Comparison of ENCODE assay signal across 9 cellular contexts in genomic region chr15:85840802-85841152, GRCh38. TPM values are rescaled to one million over a fixed set of nuclear protein-coding genes. Genes with fewer than 3 reads are reported as not detected.
DNase-seq lines count a peak whose midpoint lies in the region; ATAC-seq and TF ChIP-seq lines count a peak whose summit lies in the region.
"Had no signal": no experiment of that assay in that cellular context is flagged by ENCODE, and none has a peak within 500 bp of the region (broad histone marks: within the 10 kb centered on the region; RNA-seq: fewer than 3 reads in every experiment).

No MANE protein-coding gene starts in this region.

- H3K27ac Mint-ChIP-seq in T-helper 2 cell treated with Interferon-gamma antibody and Interleukin-4, amounts not matched to agents 5 μg/mL and 100 μg/mL, for 36 hours: no peak overlapping the region
- peak overlapping the region; percentile 37 for H3K27ac Mint-ChIP-seq in stimulated activated naive B cell treated with anti-CD40 and anti-IgM and Interleukin-4, amounts not matched to agents 10 μg/mL and 1 μg/mL and 100 μg/mL, for 72 hours

- H3K4me3 ChIP-seq in SK-N-SH (ENCODE audit: low read depth in 2 of 2, low read length in 1 of 2) (peak overlapping the region in 1 of 2 experiments; percentile 63; a peak in 2 of 4 replicates), fibroblast of the aortic adventitia (ENCODE audit: low read depth, low read length) (peak overlapping the region; percentile 56)

- POLR2A ChIA-PET in SK-N-SH (lab: Yijun Ruan, JAX): no interaction called here

- no peaks in the 10 kb centered on the region for H3K9me3 ChIP-seq in SK-N-SH
- H3K9me3 ChIP-seq: pancreas had no signal

- H3K4me3 Mint-ChIP-seq in T-helper 2 cell treated with Interferon-gamma antibody and Interleukin-4, amounts not matched to agents 5 μg/mL and 100 μg/mL, for 36 hours: peak overlapping the region; percentile 72
- H3K4me3 Mint-ChIP-seq in stimulated activated naive B cell treated with anti-CD40 and anti-IgM and Interleukin-4, amounts not matched to agents 10 μg/mL and 1 μg/mL and 100 μg/mL, for 72 hours: peak overlapping the region; percentile 62 to 72

- no peaks in the 10 kb centered on the region for H3K9me2 ChIP-seq in SK-N-SH

- CTCF ChIA-PET in SK-N-SH (lab: Yijun Ruan, JAX): interaction anchor here (0.6 to 17.1 kb wide), 33 partner anchors 9 to 550 kb away, joined by 3 to 201 read pairs (median 4); no protein-coding TSS in a partner anchor

- peaks cover 1% of the 10 kb centered on the region for H3K4me1 Mint-ChIP-seq in T-helper 2 cell treated with Interferon-gamma antibody and Interleukin-4, amounts not matched to agents 5 μg/mL and 100 μg/mL, for 36 hours (ENCODE audit: low read depth)
- peaks cover 7 to 11% of the 10 kb centered on the region in 2 donors for H3K4me1 Mint-ChIP-seq in stimulated activated naive B cell treated with anti-CD40 and anti-IgM and Interleukin-4, amounts not matched to agents 10 μg/mL and 1 μg/mL and 100 μg/mL, for 72 hours

- no peaks in the 10 kb centered on the region for H3K36me3 ChIP-seq in SK-N-SH (replicated peaks in 1 of 2; ENCODE audit: control insufficient read depth in 1 of 2, insufficient read depth in 2 of 2, low read length in 1 of 2)
- H3K36me3 ChIP-seq: pancreas had no signal

- peaks cover 0 to 5% of the 10 kb centered on the region in 2 experiments; a peak in 1 of 4 replicates for H3K4me1 ChIP-seq in SK-N-SH (ENCODE audit: control insufficient read depth in 1 of 2, insufficient read depth in 2 of 2, low read depth in 1 of 2, low read length in 1 of 2)

- H3K27ac ChIP-seq in SK-N-SH (ENCODE audit: low read depth in 2 of 2, low read length in 1 of 2): no peak overlapping the region

- no peaks in the 10 kb centered on the region for H3F3A ChIP-seq in SK-N-SH (replicated peaks; ENCODE audit: insufficient read depth)

- H4K20me1 ChIP-seq in SK-N-SH (ENCODE audit: insufficient read depth): no peaks in the 10 kb centered on the region

- no peak for TF ChIP-seq CTCF in SK-N-SH (IDR thresholded peaks at IDR 0.05)
- TF ChIP-seq CTCF in fibroblast of the aortic adventitia (IDR thresholded peaks at IDR 0.05; ENCODE audit: insufficient read depth, low read length): no peak

- DNase-seq in T-helper 2 cell treated with Interferon-gamma antibody and Interleukin-4, amounts not matched to agents 5 μg/mL and 100 μg/mL, for 36 hours (ENCODE audit: low spot score): no peak
- DNase-seq in T-helper 2 cell (no peak), SK-N-SH (no peak), fibroblast of the aortic adventitia (ENCODE audit: low read depth) (no peak), DMS 273 (lab: John Stamatoyannopoulos, UW; ENCODE audit: unreplicated experiment) (no peak), epidermal melanocyte (ENCODE audit: insufficient read length, low spot score) (no peak)
- no peak for DNase-seq in stimulated activated naive B cell treated with anti-CD40 and anti-IgM and Interleukin-4, amounts not matched to agents 10 μg/mL and 1 μg/mL and 100 μg/mL, for 72 hours
- DNase-seq in stimulated activated CD4-positive, alpha-beta T cell treated with anti-CD3 and anti-CD28 coated beads, Interleukin-1b, Interleukin-23, amount 100 ng/mL, for 48 hours: no peak

- peaks cover 13% of the 10 kb centered on the region for H3K27me3 Mint-ChIP-seq in T-helper 2 cell treated with Interferon-gamma antibody and Interleukin-4, amounts not matched to agents 5 μg/mL and 100 μg/mL, for 36 hours (ENCODE audit: low read depth)
- H3K27me3 Mint-ChIP-seq in stimulated activated naive B cell treated with anti-CD40 and anti-IgM and Interleukin-4, amounts not matched to agents 10 μg/mL and 1 μg/mL and 100 μg/mL, for 72 hours: peaks cover 14 to 32% of the 10 kb centered on the region in 2 donors

- H3K9me3 Mint-ChIP-seq in T-helper 2 cell treated with Interferon-gamma antibody and Interleukin-4, amounts not matched to agents 5 μg/mL and 100 μg/mL, for 36 hours: no peaks in the 10 kb centered on the region
- peaks cover under 1 to 1% of the 10 kb centered on the region in 2 donors for H3K9me3 Mint-ChIP-seq in stimulated activated naive B cell treated with anti-CD40 and anti-IgM and Interleukin-4, amounts not matched to agents 10 μg/mL and 1 μg/mL and 100 μg/mL, for 72 hours

- TF ChIP-seq RAD21 in SK-N-SH (IDR thresholded peaks at IDR 0.05; ENCODE audit: low read length): no peak

- no peak overlapping the region for H3K9ac ChIP-seq in SK-N-SH

- no peaks in the 10 kb centered on the region for H3K36me3 Mint-ChIP-seq in T-helper 2 cell treated with Interferon-gamma antibody and Interleukin-4, amounts not matched to agents 5 μg/mL and 100 μg/mL, for 36 hours (ENCODE audit: low read depth)
- no peaks in the 10 kb centered on the region for H3K36me3 Mint-ChIP-seq in stimulated activated naive B cell treated with anti-CD40 and anti-IgM and Interleukin-4, amounts not matched to agents 10 μg/mL and 1 μg/mL and 100 μg/mL, for 72 hours

- no peaks in the 10 kb centered on the region for H3K27me3 ChIP-seq in SK-N-SH (ENCODE audit: insufficient read depth)
- H3K27me3 ChIP-seq: pancreas had no signal

- no peak for TF ChIP-seq EP300 in SK-N-SH (IDR thresholded peaks at IDR 0.05; ENCODE audit: borderline replicate concordance in 1 of 2, low read depth in 1 of 2, low read length in 1 of 2)

- 0% methylated on average over 6 of the region's 8 CpGs for WGBS in SK-N-SH (ENCODE audit: low lambda C conversion rate)

- no peak for ATAC-seq in stimulated activated naive B cell treated with anti-CD40 and anti-IgM and Interleukin-4, amounts not matched to agents 10 μg/mL and 1 μg/mL and 100 μg/mL, for 72 hours (replicated peaks)

- H3K4me2 ChIP-seq in SK-N-SH: peak overlapping the region; percentile 91

- H2AFZ ChIP-seq in SK-N-SH (ENCODE audit: low read depth): peak overlapping the region; percentile 80

- H3K79me2 ChIP-seq in SK-N-SH (ENCODE audit: insufficient read depth): no peaks in the 10 kb centered on the region

TF ChIP-seq in SK-N-SH, 30 proteins besides CTCF, POLR2A, EP300 and RAD21:
- no peak for TF ChIP-seq FOXM1 (IDR thresholded peaks at IDR 0.05; ENCODE audit: low read depth)
- TF ChIP-seq ZBTB33 (IDR thresholded peaks at IDR 0.05; ENCODE audit: borderline replicate concordance, low read depth): no peak
- TF ChIP-seq RCOR1 (IDR thresholded peaks at IDR 0.05; ENCODE audit: low read length): no peak
- no peak for TF ChIP-seq RFX5 (IDR thresholded peaks at IDR 0.05; ENCODE audit: low read length)
- no peak for TF ChIP-seq TEAD4 (IDR thresholded peaks at IDR 0.05; ENCODE audit: borderline replicate concordance, insufficient read depth)
- TF ChIP-seq NRF1 (IDR thresholded peaks at IDR 0.05; ENCODE audit: low read depth, low read length): no peak
- TF ChIP-seq GABPA (IDR thresholded peaks at IDR 0.05; ENCODE audit: low read depth): no peak
- TF ChIP-seq SIN3A (IDR thresholded peaks at IDR 0.05; ENCODE audit: borderline replicate concordance, low read depth, low read length): no peak

RNA-seq across cellular contexts. Expression of gene KLHL25, which starts 46.1 kb away (rescaled TPM):
- 4.5 TPM in 2 replicates for polyA plus RNA-seq in SK-N-SH (2012; rRNA removed)
- 1.4 and 2.6 TPM in 2 replicates for polyA plus RNA-seq in SK-N-SH (2012; cell fraction: cytosol; rRNA removed)
- polyA plus RNA-seq in SK-N-SH (2012; cell fraction: nucleus; rRNA removed): 7.3 and 8.6 TPM in 2 replicates
- total RNA-seq in fibroblast of the aortic adventitia (ENCODE audit: low replicate concordance): 2.3 and 2.8 TPM in 2 replicates
